Comparison of ENCODE assay signal across 9 cellular contexts in genomic region chrX:23699636-23700194, GRCh38. TPM values are rescaled to one million over a fixed set of nuclear protein-coding genes. Genes with fewer than 3 reads are reported as not detected.
DNase-seq lines count a peak whose midpoint lies in the region; ATAC-seq, FAIRE-seq and TF ChIP-seq lines count a peak whose summit lies in the region.
"Had no signal": no experiment of that assay in that cellular context is flagged by ENCODE, and none has a peak within 500 bp of the region (broad histone marks: within the 10 kb centered on the region; RNA-seq: fewer than 3 reads in every experiment).

No MANE protein-coding gene starts in this region.

- no peak overlapping the region for H3K27ac ChIP-seq in GM23338 (ENCODE audit: low read depth)
- H3K27ac ChIP-seq in Peyer's patch, result no peak overlapping the region

- H3K9me3 Mint-ChIP-seq in GM23338, result no peaks in the 10 kb centered on the region

- no peaks in the 10 kb centered on the region for H3K9me3 ChIP-seq in Peyer's patch

- peaks cover 19% of the 10 kb centered on the region; the same call in 2 of the 3 replicates for H3K36me3 Mint-ChIP-seq in GM23338 (ENCODE audit: low read depth)

- no peak overlapping the region for H3K4me2 ChIP-seq in GM23338

- FAIRE-seq in HTR-8/SVneo (lab: Jason Lieb, UNC) (no peak), D721Med (lab: Jason Lieb, UNC) (no peak)
- FAIRE-seq: H1 had no signal

- no peaks in the 10 kb centered on the region; the same call in 1 of the 2 replicates for H3F3A ChIP-seq in GM23338 (replicated peaks; ENCODE audit: low read depth)

- no peak overlapping the region for H3K27ac Mint-ChIP-seq in GM23338

- no peak overlapping the region for H3K4me3 Mint-ChIP-seq in GM23338

- H3K4me3 ChIP-seq in GM23338 (no peak overlapping the region), Peyer's patch (no peak overlapping the region), fibroblast of mammary gland (ENCODE audit: control insufficient read depth, low read depth, low read length) (no peak overlapping the region)

- 0 out of 3 replicates have a peak, but pooled peaks cover 2% of the 10 kb centered on the region for H3K4me1 Mint-ChIP-seq in GM23338

- no peaks in the 10 kb centered on the region for H3K36me3 ChIP-seq in GM23338 (ENCODE audit: insufficient read depth)
- peaks cover 0 to 3% (median 0%) of the 10 kb centered on the region in 3 donors for H3K36me3 ChIP-seq in Peyer's patch

- H4K20me1 ChIP-seq in GM23338 (replicated peaks; ENCODE audit: insufficient read depth), result no peaks in the 10 kb centered on the region

- H3K27me3 Mint-ChIP-seq in GM23338 (ENCODE audit: insufficient read depth, low read depth, poor library complexity), result peaks cover 1% of the 10 kb centered on the region

- no peaks in the 10 kb centered on the region for H3K27me3 ChIP-seq in GM23338 (ENCODE audit: insufficient read depth)
- H3K27me3 ChIP-seq in Peyer's patch, result no peaks in the 10 kb centered on the region

- no peak for TF ChIP-seq POLR2A in Peyer's patch (IDR thresholded peaks at IDR 0.05)

- no peaks in the 10 kb centered on the region for H3K9me2 ChIP-seq in GM23338 (ENCODE audit: insufficient read depth)

- H3K4me1 ChIP-seq in GM23338 (ENCODE audit: insufficient read depth) (no peaks in the 10 kb centered on the region), Peyer's patch (no peaks in the 10 kb centered on the region)

- DNase-seq in GM23338 (ENCODE audit: low spot score), result peak; percentile 73
- DNase-seq in Peyer's patch, result peak in 2 of 3 donors; percentile 26 to 49
- peak; percentile 68 for DNase-seq in fibroblast of mammary gland (ENCODE audit: low read depth)
- DNase-seq in stimulated activated CD8-positive, alpha-beta memory T cell treated with anti-CD3 and anti-CD28 coated beads, Interleukin-15, amount 100 ng/mL, for 4 hours (ENCODE audit: low read depth in 2 of 2), result peak; percentile 4 to 5
- no peak for DNase-seq in HTR-8/SVneo (ENCODE audit: insufficient read length, low spot score)
- no peak for DNase-seq in D721Med (ENCODE audit: insufficient read length, low spot score)
- DNase-seq in hippocampal formation (lab: John Stamatoyannopoulos, UW), result no peak

- no peaks in the 10 kb centered on the region for H3K79me2 ChIP-seq in GM23338 (replicated peaks; ENCODE audit: insufficient read depth)

- ATAC-seq in GM23338, result peak; percentile 94
- no peak for ATAC-seq in GM21723 (IDR thresholded peaks at IDR 0.05; ENCODE audit: unreplicated experiment)

- TF ChIP-seq CTCF in GM23338 (conservative IDR thresholded peaks at IDR 0.05; ENCODE audit: low read depth in 2 of 2) (no peak), Peyer's patch (IDR thresholded peaks at IDR 0.05) (no peak), fibroblast of mammary gland (conservative IDR thresholded peaks at IDR 0.05; ENCODE audit: control insufficient read depth, insufficient read depth, low read depth, low read length) (no peak), D721Med (IDR thresholded peaks at IDR 0.05; ENCODE audit: insufficient read depth, missing control alignments) (no peak)

- no peak overlapping the region for H2AFZ ChIP-seq in GM23338

TF ChIP-seq in GM23338, 12 proteins besides CTCF, POLR2A, EP300 and RAD21 (continues in another document):
- no peak for TF ChIP-seq STAT1 (IDR thresholded peaks at IDR 0.05; ENCODE audit: unreplicated experiment)
- no peak for TF ChIP-seq EZH2phosphoT487 (IDR thresholded peaks at IDR 0.05; ENCODE audit: unreplicated experiment)
- TF ChIP-seq POLR2AphosphoS5 (IDR thresholded peaks at IDR 0.05; ENCODE audit: low read depth), result no peak
- TF ChIP-seq ZNF462 (CRISPR knock-in tag; IDR thresholded peaks at IDR 0.05), result no peak
- no peak for TF ChIP-seq ZNF331 (CRISPR knock-in tag; IDR thresholded peaks at IDR 0.05; ENCODE audit: low read depth)
- TF ChIP-seq EZH2 (IDR thresholded peaks at IDR 0.05; ENCODE audit: low read depth, unreplicated experiment), result no peak
- TF ChIP-seq NANOG (IDR thresholded peaks at IDR 0.05; ENCODE audit: borderline replicate concordance), result no peak
- TF ChIP-seq, protein P1, sequence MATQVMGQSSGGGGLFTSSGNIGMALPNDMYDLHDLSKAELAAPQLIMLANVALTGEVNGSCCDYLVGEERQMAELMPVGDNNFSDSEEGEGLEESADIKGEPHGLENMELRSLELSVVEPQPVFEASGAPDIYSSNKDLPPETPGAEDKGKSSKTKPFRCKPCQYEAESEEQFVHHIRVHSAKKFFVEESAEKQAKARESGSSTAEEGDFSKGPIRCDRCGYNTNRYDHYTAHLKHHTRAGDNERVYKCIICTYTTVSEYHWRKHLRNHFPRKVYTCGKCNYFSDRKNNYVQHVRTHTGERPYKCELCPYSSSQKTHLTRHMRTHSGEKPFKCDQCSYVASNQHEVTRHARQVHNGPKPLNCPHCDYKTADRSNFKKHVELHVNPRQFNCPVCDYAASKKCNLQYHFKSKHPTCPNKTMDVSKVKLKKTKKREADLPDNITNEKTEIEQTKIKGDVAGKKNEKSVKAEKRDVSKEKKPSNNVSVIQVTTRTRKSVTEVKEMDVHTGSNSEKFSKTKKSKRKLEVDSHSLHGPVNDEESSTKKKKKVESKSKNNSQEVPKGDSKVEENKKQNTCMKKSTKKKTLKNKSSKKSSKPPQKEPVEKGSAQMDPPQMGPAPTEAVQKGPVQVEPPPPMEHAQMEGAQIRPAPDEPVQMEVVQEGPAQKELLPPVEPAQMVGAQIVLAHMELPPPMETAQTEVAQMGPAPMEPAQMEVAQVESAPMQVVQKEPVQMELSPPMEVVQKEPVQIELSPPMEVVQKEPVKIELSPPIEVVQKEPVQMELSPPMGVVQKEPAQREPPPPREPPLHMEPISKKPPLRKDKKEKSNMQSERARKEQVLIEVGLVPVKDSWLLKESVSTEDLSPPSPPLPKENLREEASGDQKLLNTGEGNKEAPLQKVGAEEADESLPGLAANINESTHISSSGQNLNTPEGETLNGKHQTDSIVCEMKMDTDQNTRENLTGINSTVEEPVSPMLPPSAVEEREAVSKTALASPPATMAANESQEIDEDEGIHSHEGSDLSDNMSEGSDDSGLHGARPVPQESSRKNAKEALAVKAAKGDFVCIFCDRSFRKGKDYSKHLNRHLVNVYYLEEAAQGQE (IDR thresholded peaks at IDR 0.05; ENCODE audit: unreplicated experiment), result no peak

RNA-seq across cellular contexts. Expression of gene PRDX4, which starts 32.4 kb away (rescaled TPM):
- total RNA-seq in GM23338 (2014; rRNA removed; shearing (Covaris generic)), result 101 and 139 TPM in 2 replicates
- polyA plus RNA-seq in GM23338 (2016; fragmentation: Nextera tagmentation; extraction: Ambion mirVana), result 101 and 103 TPM in 2 replicates
- 10 to 100 TPM in 3 of 4 donors, 1 to 10 TPM in 1; 5.8 to 33.0 (median 30.8) TPM for total RNA-seq in Peyer's patch

RNA-seq across cellular contexts. Expression of gene ACOT9, which starts 43.4 kb away (rescaled TPM):
- total RNA-seq in GM23338 (2014; rRNA removed; shearing (Covaris generic)), result 34.3 and 35.4 TPM in 2 replicates
- 23.5 and 28.5 TPM in 2 replicates for polyA plus RNA-seq in GM23338 (2016; fragmentation: Nextera tagmentation; extraction: Ambion mirVana)
- total RNA-seq in Peyer's patch, result 10 to 100 TPM; 24.7 to 29.8 (median 28.6) TPM

Comparison
In these comparisons a context has a peak if more than half of its experiments do, and no peak if none do; other contexts are left out.
1. DNase-seq: peak in GM23338 (single experiment), Peyer's patch (2 of 3), fibroblast of mammary gland (single experiment) and stimulated activated CD8-positive, alpha-beta memory T cell treated with anti-CD3 and anti-CD28 coated beads, Interleukin-15, amount 100 ng/mL, for 4 hours (2 of 2); none in HTR-8/SVneo (single experiment), D721Med (single experiment) and hippocampal formation (0 of 2).